26 cellular contexts compared by ENCODE assay signal in the genomic region with DNA sequence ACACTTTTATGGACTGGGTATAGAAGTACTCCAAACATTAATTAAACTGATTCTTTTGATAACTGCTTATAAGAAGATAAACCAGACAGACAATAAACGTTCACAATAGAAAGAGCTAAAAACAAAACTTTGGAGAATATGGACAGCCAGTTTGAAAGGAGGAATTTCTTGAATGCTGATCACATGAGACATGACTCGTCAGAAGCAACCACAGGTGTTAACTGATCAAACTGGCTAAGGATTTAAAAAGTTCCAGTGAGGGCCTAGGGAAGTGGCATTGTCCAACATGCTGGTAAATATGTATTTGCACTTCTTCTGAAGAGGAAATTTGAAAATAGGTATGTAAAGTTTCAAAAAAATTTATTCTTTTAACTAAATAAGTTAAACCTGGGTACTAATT. TPM values are rescaled to one million over a fixed set of nuclear protein-coding genes. Genes with fewer than 3 reads are reported as not detected.
DNase-seq lines count a peak whose midpoint lies in the region; ATAC-seq and TF ChIP-seq lines count a peak whose summit lies in the region.
"Had no signal": no experiment of that assay in that cellular context is flagged by ENCODE, and none has a peak within 500 bp of the region (broad histone marks: within the 10 kb centered on the region; RNA-seq: fewer than 3 reads in every experiment).

No MANE protein-coding gene starts in this region.

- BruUV-seq in mammary epithelial cell (replicated peaks; lab: Mats Ljungman, UMichigan) (no TSS peak), MCF 10A (replicated peaks; lab: Mats Ljungman, UMichigan) (no TSS peak)

- peak overlapping the region; percentile 41 for H3K27ac ChIP-seq in mammary epithelial cell (ENCODE audit: insufficient read depth, low read depth, low read length)
- H3K27ac ChIP-seq: body of pancreas, ovary, tibial nerve had no signal

- no peaks in the 10 kb centered on the region for H3K9me3 ChIP-seq in mammary epithelial cell (replicated peaks; ENCODE audit: insufficient read depth, low read length)
- no peaks in the 10 kb centered on the region for H3K9me3 ChIP-seq in T-helper 17 cell (ENCODE audit: control insufficient read depth, low read length, poor library complexity, severe bottlenecking)
- H3K9me3 ChIP-seq: body of pancreas, ovary, tibial nerve had no signal

- H3K27me3 Mint-ChIP-seq in MCF 10A (ENCODE audit: insufficient read depth, unreplicated experiment) (no peaks in the 10 kb centered on the region), T-helper 17 cell (no peaks in the 10 kb centered on the region)
- H3K27me3 Mint-ChIP-seq: activated CD4-positive, alpha-beta T cell treated with anti-CD3 and anti-CD28 coated beads, Interleukin-2, amount 10 ng/mL, durations not matched to agents 24 days and 14 days; activated CD8-positive, alpha-beta memory T cell treated with anti-CD3 and anti-CD28 coated beads, Interleukin-2, amount 10 ng/mL, durations not matched to agents 7 days and 5 days; activated naive CD8-positive, alpha-beta T cell; effector memory CD8-positive, alpha-beta T cell; natural killer cell treated with Interleukin-12 subunit alpha and Interleukin-12 subunit beta and Interleukin-15 and Interleukin-18, amount 100 ng/mL, for 72 hours; stimulated activated naive CD8-positive, alpha-beta T cell treated with anti-CD3 and anti-CD28 coated beads, Interleukin-15, amount 100 ng/mL, for 72 hours had no signal

- H3K4me1 Mint-ChIP-seq in MCF 10A (ENCODE audit: insufficient read depth, unreplicated experiment) (peaks cover 13% of the 10 kb centered on the region), T-helper 17 cell (peaks cover 5% of the 10 kb centered on the region)
- H3K4me1 Mint-ChIP-seq: activated CD4-positive, alpha-beta T cell treated with anti-CD3 and anti-CD28 coated beads, Interleukin-2, amount 10 ng/mL, durations not matched to agents 24 days and 14 days; activated CD8-positive, alpha-beta memory T cell treated with anti-CD3 and anti-CD28 coated beads, Interleukin-2, amount 10 ng/mL, durations not matched to agents 7 days and 5 days; stimulated activated naive CD8-positive, alpha-beta T cell treated with anti-CD3 and anti-CD28 coated beads, Interleukin-15, amount 100 ng/mL, for 72 hours had no signal

- no peaks in the 10 kb centered on the region for H4K20me1 ChIP-seq in mammary epithelial cell (ENCODE audit: insufficient read depth, low read length)

- H3K27ac Mint-ChIP-seq in MCF 10A (ENCODE audit: low read depth, unreplicated experiment): no peak overlapping the region
- peak overlapping the region; percentile 24 for H3K27ac Mint-ChIP-seq in T-helper 17 cell
- H3K27ac Mint-ChIP-seq: activated CD4-positive, alpha-beta T cell treated with anti-CD3 and anti-CD28 coated beads, Interleukin-2, amount 10 ng/mL, durations not matched to agents 24 days and 14 days; activated CD8-positive, alpha-beta memory T cell treated with anti-CD3 and anti-CD28 coated beads, Interleukin-2, amount 10 ng/mL, durations not matched to agents 7 days and 5 days; activated naive CD8-positive, alpha-beta T cell; effector memory CD8-positive, alpha-beta T cell; natural killer cell treated with Interleukin-12 subunit alpha and Interleukin-12 subunit beta and Interleukin-15 and Interleukin-18, amount 100 ng/mL, for 72 hours; stimulated activated naive CD8-positive, alpha-beta T cell treated with anti-CD3 and anti-CD28 coated beads, Interleukin-15, amount 100 ng/mL, for 72 hours had no signal

- H3K36me3 ChIP-seq in mammary epithelial cell (ENCODE audit: insufficient read depth, low read length): no peaks in the 10 kb centered on the region
- H3K36me3 ChIP-seq: ovary had no signal

- H3K36me3 Mint-ChIP-seq in MCF 10A (ENCODE audit: insufficient read depth, unreplicated experiment) (peaks cover 18% of the 10 kb centered on the region), T-helper 17 cell (ENCODE audit: low read depth) (no peaks in the 10 kb centered on the region)

- WGBS in mammary epithelial cell (ENCODE audit: low coverage, missing lambda C conversion rate): 11% methylated on average over 2 of the region's 2 CpGs

- dilution Hi-C loops in mammary epithelial cell (cut with HindIII; ENCODE audit: low sequenced_read_pairs): no loop called here

- H3K4me1 ChIP-seq in mammary epithelial cell (ENCODE audit: insufficient read depth, low read length): peaks cover 33% of the 10 kb centered on the region
- H3K4me1 ChIP-seq: body of pancreas, tibial nerve had no signal

- CTCF ChIA-PET in mammary epithelial cell (lab: Charles Lee; ENCODE audit: low non-redundant PET): no interaction called here
- CTCF ChIA-PET in MCF 10A (lab: Yijun Ruan, JAX): interaction anchor here (1.0 kb wide), 1 partner anchor 11 kb away, joined by 3 read pairs; no protein-coding TSS in a partner anchor

- no peaks in the 10 kb centered on the region for H3K9me3 Mint-ChIP-seq in MCF 10A (ENCODE audit: unreplicated experiment)
- H3K9me3 Mint-ChIP-seq: activated CD4-positive, alpha-beta T cell treated with anti-CD3 and anti-CD28 coated beads, Interleukin-2, amount 10 ng/mL, durations not matched to agents 24 days and 14 days; effector memory CD8-positive, alpha-beta T cell; natural killer cell treated with Interleukin-12 subunit alpha and Interleukin-12 subunit beta and Interleukin-15 and Interleukin-18, amount 100 ng/mL, for 72 hours; stimulated activated naive CD8-positive, alpha-beta T cell treated with anti-CD3 and anti-CD28 coated beads, Interleukin-15, amount 100 ng/mL, for 72 hours had no signal

- no peak overlapping the region for H3K4me2 ChIP-seq in mammary epithelial cell (ENCODE audit: insufficient read depth, low read depth, low read length)

- DNase-seq in mammary epithelial cell (peak; percentile 63), MCF 10A (ENCODE audit: unreplicated experiment) (no peak), T-helper 17 cell (no peak), iris pigment epithelial cell (ENCODE audit: low read depth) (peak; percentile 44), KG1 (lab: John Stamatoyannopoulos, UW) (no peak), globus pallidus (ENCODE audit: low spot score) (no peak)
- DNase-seq: activated CD4-positive, alpha-beta T cell treated with anti-CD3 and anti-CD28 coated beads, Interleukin-2, amount 10 ng/mL, durations not matched to agents 24 days and 14 days; activated CD8-positive, alpha-beta memory T cell treated with anti-CD3 and anti-CD28 coated beads, Interleukin-2, amount 10 ng/mL, durations not matched to agents 7 days and 5 days; body of pancreas; C1 segment of cervical spinal cord; effector memory CD8-positive, alpha-beta T cell; KBM-7; NCI-H187; NCI-H345; NCI-H774; ovary; right cardiac atrium; SHP77; stimulated activated naive CD8-positive, alpha-beta T cell treated with anti-CD3 and anti-CD28 coated beads, Interleukin-15, amount 100 ng/mL, for 72 hours had no signal

- ATAC-seq in T-helper 17 cell: no peak
- no peak for ATAC-seq in esophagus mucosa
- ATAC-seq in GM21619 (IDR thresholded peaks at IDR 0.05; ENCODE audit: unreplicated experiment): no peak
- ATAC-seq: activated CD8-positive, alpha-beta memory T cell treated with anti-CD3 and anti-CD28 coated beads, Interleukin-2, amount 10 ng/mL, durations not matched to agents 7 days and 5 days; body of pancreas; effector memory CD8-positive, alpha-beta T cell; left lobe of liver; natural killer cell treated with Interleukin-12 subunit alpha and Interleukin-12 subunit beta and Interleukin-15 and Interleukin-18, amount 100 ng/mL, for 72 hours; right cardiac atrium; stimulated activated naive CD8-positive, alpha-beta T cell treated with anti-CD3 and anti-CD28 coated beads, Interleukin-15, amount 100 ng/mL, for 72 hours had no signal

- POLR2A ChIA-PET in MCF 10A (lab: Yijun Ruan, JAX): interaction anchor here (0.5 to 5.3 kb wide), 6 partner anchors 9 to 1735 kb away, joined by 3 to 119 read pairs (median 3); partner anchors contain the start of gene RPS17

- TF ChIP-seq CTCF in mammary epithelial cell (conservative IDR thresholded peaks at IDR 0.05 in 1 of 2, IDR thresholded peaks at IDR 0.05 in 1 of 2; ENCODE audit: extremely low read depth in 1 of 2, insufficient read depth in 1 of 2, low read depth in 1 of 2, low read length in 2 of 2): no peak
- TF ChIP-seq CTCF in MCF 10A (IDR thresholded peaks at IDR 0.05; ENCODE audit: unreplicated experiment): no peak

- no peak overlapping the region for H3K4me3 Mint-ChIP-seq in MCF 10A (ENCODE audit: unreplicated experiment)
- H3K4me3 Mint-ChIP-seq in T-helper 17 cell: no peak overlapping the region
- H3K4me3 Mint-ChIP-seq: activated CD4-positive, alpha-beta T cell treated with anti-CD3 and anti-CD28 coated beads, Interleukin-2, amount 10 ng/mL, durations not matched to agents 24 days and 14 days; activated CD8-positive, alpha-beta memory T cell treated with anti-CD3 and anti-CD28 coated beads, Interleukin-2, amount 10 ng/mL, durations not matched to agents 7 days and 5 days; activated naive CD8-positive, alpha-beta T cell; effector memory CD8-positive, alpha-beta T cell; natural killer cell treated with Interleukin-12 subunit alpha and Interleukin-12 subunit beta and Interleukin-15 and Interleukin-18, amount 100 ng/mL, for 72 hours; stimulated activated naive CD8-positive, alpha-beta T cell treated with anti-CD3 and anti-CD28 coated beads, Interleukin-15, amount 100 ng/mL, for 72 hours had no signal

- H3K27me3 ChIP-seq in mammary epithelial cell (ENCODE audit: insufficient read depth, low read length): no peaks in the 10 kb centered on the region
- H3K27me3 ChIP-seq: body of pancreas, ovary, tibial nerve had no signal

- no peak overlapping the region for H3K4me3 ChIP-seq in mammary epithelial cell (replicated peaks in 1 of 3; ENCODE audit: insufficient read depth in 1 of 3, low read depth in 2 of 3, low read length in 3 of 3)
- H3K4me3 ChIP-seq: body of pancreas, ovary, tibial nerve had no signal

- in situ Hi-C loops in mammary epithelial cell (cut with MboI; ENCODE audit: low sequenced_read_pairs in 2 of 2): no loop called here

- intact Hi-C loops in mammary epithelial cell (cut with micrococcal nuclease) (no loop called here), MCF 10A (cut with micrococcal nuclease) (no loop called here)

- no peak overlapping the region for H3K9ac ChIP-seq in mammary epithelial cell (ENCODE audit: insufficient read depth, low read length)

- peak overlapping the region; percentile 47 for H2AFZ ChIP-seq in mammary epithelial cell (ENCODE audit: low read depth, low read length)

- H3K79me2 ChIP-seq in mammary epithelial cell (ENCODE audit: insufficient read depth, low read length): no peaks in the 10 kb centered on the region

RNA-seq across cellular contexts. Expression of gene AP3B2, which starts 29.4 kb away (rescaled TPM):
- total RNA-seq in mammary epithelial cell (10 to 100 TPM in 1 of 2 donors, 1 to 10 TPM in 1; 5.5 to 12.3 TPM), MCF 10A (2022) (6.1 and 7.5 TPM in 2 replicates), T-helper 17 cell (under 1 TPM; 0.10 TPM), esophagus mucosa (0.88 TPM)
- 9.4 TPM for polyA plus RNA-seq in mammary epithelial cell
- polyA minus RNA-seq in mammary epithelial cell: 8.3 TPM
- total RNA-seq: activated CD4-positive, alpha-beta T cell treated with anti-CD3 and anti-CD28 coated beads, Interleukin-2, amount 10 ng/mL, durations not matched to agents 24 days and 14 days; activated CD8-positive, alpha-beta memory T cell treated with anti-CD3 and anti-CD28 coated beads, Interleukin-2, amount 10 ng/mL, durations not matched to agents 7 days and 5 days; left lobe of liver; T-helper 1 cell treated with Interleukin-12 subunit alpha and Interleukin-12 subunit beta and Interleukin-4 antibody, amounts not matched to agents 30 ng/mL and 1 ng/mL, for 36 hours had no signal

Comparison
In these comparisons a context has a peak if more than half of its experiments do, and no peak if none do; other contexts are left out.
1. DNase-seq: peak in mammary epithelial cell (single experiment) and iris pigment epithelial cell (single experiment); none in MCF 10A (single experiment), T-helper 17 cell (0 of 3), KG1 (single experiment) and globus pallidus (single experiment).